ENCODE assay signal across 9 cellular contexts in genomic region chr9:95024097-95024671, GRCh38.
DNase-seq lines count a peak whose midpoint lies in the region; ATAC-seq and TF ChIP-seq lines count a peak whose summit lies in the region.
"Had no signal": no experiment of that assay in that cellular context is flagged by ENCODE, and none has a peak within 500 bp of the region (broad histone marks: within the 10 kb centered on the region; RNA-seq: fewer than 3 reads in every experiment).

No MANE protein-coding gene starts in this region.

- intact Hi-C loops in Calu3 (cut with micrococcal nuclease; ENCODE audit: unreplicated experiment) (loop anchor here (5.0 kb wide), 1 partner anchor 222 kb away; no protein-coding TSS in a partner anchor), right cardiac atrium (cut with DNase I) (loop anchor here in 1 of 4 donors (10.0 kb wide), 2 partner anchors 61 to 239 kb away; no protein-coding TSS in a partner anchor)

- no peak for TF ChIP-seq CTCF in Calu3 (IDR thresholded peaks at IDR 0.05; ENCODE audit: unreplicated experiment)
- no peak for TF ChIP-seq CTCF in WTC11 (IDR thresholded peaks at IDR 0.05)
- no peak for TF ChIP-seq CTCF in progenitor cell of endocrine pancreas (IDR thresholded peaks at IDR 0.05; ENCODE audit: unreplicated experiment)

- H3K4me3 Mint-ChIP-seq in Calu3 (ENCODE audit: low read depth, unreplicated experiment): peak overlapping the region; percentile 41
- H3K4me3 Mint-ChIP-seq in WTC11: no peak overlapping the region
- no peak overlapping the region for H3K4me3 Mint-ChIP-seq in progenitor cell of endocrine pancreas (ENCODE audit: low read depth)

- POLR2A ChIA-PET in WTC11 (lab: Charles Lee): no interaction called here

- H3K27ac ChIP-seq in right cardiac atrium (ENCODE audit: low read length): peak overlapping the region; percentile 84

- BruUV-seq in Calu3 (replicated peaks; lab: Mats Ljungman, UMichigan): TSS peak; percentile 41

- CTCF ChIA-PET in Calu3 (lab: Charles Lee) (interaction anchor here (1.3 to 1.4 kb wide), 2 partner anchors 14 to 20 kb away, joined by 3 to 4 read pairs; no protein-coding TSS in a partner anchor), WTC11 (lab: Charles Lee) (interaction anchor here (1.1 to 2.6 kb wide), 4 partner anchors 21 to 144 kb away, joined by 3 to 10 read pairs (median 5); no protein-coding TSS in a partner anchor)

- peak; percentile 73 for ATAC-seq in WTC11
- peak; percentile 40 to 46 for ATAC-seq in right cardiac atrium
- ATAC-seq in HG02623 (IDR thresholded peaks at IDR 0.05; ENCODE audit: unreplicated experiment): no peak
- ATAC-seq: activated CD4-positive, CD25-positive, alpha-beta regulatory T cell treated with anti-CD3 and anti-CD28 coated beads, Interleukin-2, amount 50 U/mL, for 24 hours had no signal

- H3K9me3 ChIP-seq in right cardiac atrium (ENCODE audit: control insufficient read depth, low read length): no peaks in the 10 kb centered on the region

- H3K27me3 Mint-ChIP-seq in Calu3 (ENCODE audit: unreplicated experiment): no peaks in the 10 kb centered on the region
- no peaks in the 10 kb centered on the region for H3K27me3 Mint-ChIP-seq in WTC11 (ENCODE audit: low read depth)
- no peaks in the 10 kb centered on the region for H3K27me3 Mint-ChIP-seq in progenitor cell of endocrine pancreas

- H3K9me3 Mint-ChIP-seq in Calu3 (ENCODE audit: low read depth, unreplicated experiment) (no peaks in the 10 kb centered on the region), WTC11 (no peaks in the 10 kb centered on the region), progenitor cell of endocrine pancreas (ENCODE audit: low read depth) (no peaks in the 10 kb centered on the region)

- H3K36me3 Mint-ChIP-seq in Calu3 (ENCODE audit: insufficient read depth, unreplicated experiment): peaks cover 61% of the 10 kb centered on the region
- H3K36me3 Mint-ChIP-seq in WTC11: peaks cover 2% of the 10 kb centered on the region; the same call in 1 of the 2 replicates
- peaks cover 30% of the 10 kb centered on the region for H3K36me3 Mint-ChIP-seq in progenitor cell of endocrine pancreas (ENCODE audit: insufficient read depth)

- H3K27ac Mint-ChIP-seq in Calu3 (ENCODE audit: unreplicated experiment): peak overlapping the region; percentile 95
- peak overlapping the region; percentile 72 for H3K27ac Mint-ChIP-seq in WTC11
- peak overlapping the region; percentile 96 for H3K27ac Mint-ChIP-seq in progenitor cell of endocrine pancreas

- DNase-seq in Calu3: no peak
- DNase-seq in WTC11 (ENCODE audit: low spot score): no peak
- peak; percentile 29 to 70 (median 57) for DNase-seq in right cardiac atrium
- DNase-seq in progenitor cell of endocrine pancreas (ENCODE audit: low spot score, unreplicated experiment): no peak
- DNase-seq in activated CD4-positive, CD25-positive, alpha-beta regulatory T cell treated with anti-CD3 and anti-CD28 coated beads, Interleukin-2, amount 50 U/mL, for 72 hours: no peak
- no peak for DNase-seq in NCI-H226
- no peak for DNase-seq in KBM-7

- H3K4me1 ChIP-seq in right cardiac atrium (ENCODE audit: control insufficient read depth, insufficient read depth, low read length): peaks cover 28% of the 10 kb centered on the region

- WGBS in right cardiac atrium: 26% methylated on average over 12 of the region's 12 CpGs

- H3K4me1 Mint-ChIP-seq in Calu3 (ENCODE audit: low read depth, unreplicated experiment) (peaks cover 71% of the 10 kb centered on the region), WTC11 (peaks cover 8% of the 10 kb centered on the region), progenitor cell of endocrine pancreas (ENCODE audit: low read depth) (peaks cover 66% of the 10 kb centered on the region)

- peak overlapping the region; percentile 6 for H3K4me3 ChIP-seq in right cardiac atrium (ENCODE audit: low read length)

- no peaks in the 10 kb centered on the region for H3K27me3 ChIP-seq in right cardiac atrium (ENCODE audit: control insufficient read depth, insufficient read depth)

- in situ Hi-C loops in KBM-7 (cut with MboI; ENCODE audit: low pct_unique_long_range_greater_than_20kb, low sequenced_read_pairs): no loop called here

TF ChIP-seq in WTC11, 78 proteins besides CTCF, POLR2A, EP300 and RAD21:
- TF ChIP-seq ZMAT4 (CRISPR knock-in tag; IDR thresholded peaks at IDR 0.05) (no peak), AFF4 (CRISPR knock-in tag; IDR thresholded peaks at IDR 0.05; ENCODE audit: borderline replicate concordance) (no peak), NR2C2 (CRISPR knock-in tag; IDR thresholded peaks at IDR 0.05) (no peak), ESRRA (CRISPR knock-in tag; IDR thresholded peaks at IDR 0.05; ENCODE audit: borderline replicate concordance) (no peak), RELA (CRISPR knock-in tag; IDR thresholded peaks at IDR 0.05; ENCODE audit: borderline replicate concordance) (no peak), PREB (CRISPR knock-in tag; IDR thresholded peaks at IDR 0.05; ENCODE audit: borderline replicate concordance) (no peak), FOXP1 (CRISPR knock-in tag; IDR thresholded peaks at IDR 0.05; ENCODE audit: borderline replicate concordance) (no peak), JAZF1 (CRISPR knock-in tag; IDR thresholded peaks at IDR 0.05) (no peak)
- TF ChIP-seq, protein P1, sequence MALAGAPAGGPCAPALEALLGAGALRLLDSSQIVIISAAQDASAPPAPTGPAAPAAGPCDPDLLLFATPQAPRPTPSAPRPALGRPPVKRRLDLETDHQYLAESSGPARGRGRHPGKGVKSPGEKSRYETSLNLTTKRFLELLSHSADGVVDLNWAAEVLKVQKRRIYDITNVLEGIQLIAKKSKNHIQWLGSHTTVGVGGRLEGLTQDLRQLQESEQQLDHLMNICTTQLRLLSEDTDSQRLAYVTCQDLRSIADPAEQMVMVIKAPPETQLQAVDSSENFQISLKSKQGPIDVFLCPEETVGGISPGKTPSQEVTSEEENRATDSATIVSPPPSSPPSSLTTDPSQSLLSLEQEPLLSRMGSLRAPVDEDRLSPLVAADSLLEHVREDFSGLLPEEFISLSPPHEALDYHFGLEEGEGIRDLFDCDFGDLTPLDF (CRISPR knock-in tag; IDR thresholded peaks at IDR 0.05): no peak

Comparison
In these comparisons a context has a peak if more than half of its experiments do, and no peak if none do; other contexts are left out.
1. DNase-seq: peak in right cardiac atrium (3 of 3); none in Calu3 (single experiment), WTC11 (single experiment), progenitor cell of endocrine pancreas (single experiment), activated CD4-positive, CD25-positive, alpha-beta regulatory T cell treated with anti-CD3 and anti-CD28 coated beads, Interleukin-2, amount 50 U/mL, for 72 hours (single experiment), NCI-H226 (single experiment) and KBM-7 (single experiment).
2. Peak in every context shown above with its lines, with median percentiles within 50 percentile points of each other: H3K27ac Mint-ChIP-seq.